15 cellular contexts compared by ENCODE assay signal in genomic region chr7:91628742-91629141, GRCh38.
DNase-seq lines count a peak whose midpoint lies in the region; ATAC-seq, FAIRE-seq and TF ChIP-seq lines count a peak whose summit lies in the region.
"Had no signal": no experiment of that assay in that cellular context is flagged by ENCODE, and none has a peak within 500 bp of the region (broad histone marks: within the 10 kb centered on the region; RNA-seq: fewer than 3 reads in every experiment).

No MANE protein-coding gene starts in this region.

- dilution Hi-C loops in keratinocyte (cut with MboI; ENCODE audit: extremely low pct_ligation_motif_present, low sequenced_read_pairs) = no loop called here

- no peaks in the 10 kb centered on the region for H3K9me1 ChIP-seq in keratinocyte (ENCODE audit: control insufficient read depth, extremely low read depth, insufficient read depth, low read length)

- no peak for FAIRE-seq in keratinocyte (lab: Jason Lieb, UNC)

- H3K27me3 ChIP-seq in BE2C (no peaks in the 10 kb centered on the region), keratinocyte (ENCODE audit: control insufficient read depth, extremely low read depth, insufficient read depth, low read length) (no peaks in the 10 kb centered on the region)

- no peak for TF ChIP-seq CTCF in BE2C (IDR thresholded peaks at IDR 0.05; ENCODE audit: low read depth, low read length)
- TF ChIP-seq CTCF in VCaP (conservative IDR thresholded peaks at IDR 0.05) = no peak
- no peak for TF ChIP-seq CTCF in keratinocyte (optimal IDR thresholded peaks at IDR 0.05 in 1 of 3, IDR thresholded peaks at IDR 0.05 in 1 of 3, conservative IDR thresholded peaks at IDR 0.05 in 1 of 3; ENCODE audit: extremely low read depth in 1 of 3, insufficient read depth in 2 of 3, low read length in 3 of 3)

- H3K27me3 Mint-ChIP-seq in activated CD8-positive, alpha-beta memory T cell treated with anti-CD3 and anti-CD28 coated beads, Interleukin-2, amount 10 ng/mL, durations not matched to agents 7 days and 5 days = no peaks in the 10 kb centered on the region
- H3K27me3 Mint-ChIP-seq: naive thymus-derived CD4-positive, alpha-beta T cell; T-cell had no signal

- H3K27ac ChIP-seq in VCaP = peak overlapping the region; percentile 88
- no peak overlapping the region for H3K27ac ChIP-seq in keratinocyte (ENCODE audit: control insufficient read depth, insufficient read depth, low read length)
- H3K27ac ChIP-seq: KMS-11 had no signal

- H3K79me2 ChIP-seq in keratinocyte (ENCODE audit: control insufficient read depth, insufficient read depth, low read length) = no peaks in the 10 kb centered on the region

- CTCF ChIA-PET in activated CD8-positive, alpha-beta memory T cell treated with anti-CD3 and anti-CD28 coated beads, Interleukin-2, amount 10 ng/mL, durations not matched to agents 7 days and 5 days (lab: Charles Lee) = interaction anchor here (0.7 kb wide), 1 partner anchor 60 kb away, joined by 3 read pairs; no protein-coding TSS in a partner anchor

- H3K4me1 ChIP-seq in BE2C = no peaks in the 10 kb centered on the region
- H3K4me1 ChIP-seq in keratinocyte (ENCODE audit: control insufficient read depth, extremely low read depth, insufficient read depth, low read length) = peaks cover 8% of the 10 kb centered on the region

- H3K4me2 ChIP-seq in keratinocyte (ENCODE audit: control insufficient read depth, extremely low read depth, insufficient read depth, low read depth, low read length) = peak overlapping the region; percentile 22
- H3K4me2 ChIP-seq: KMS-11 had no signal

- no peak overlapping the region for H3K27ac Mint-ChIP-seq in activated CD8-positive, alpha-beta memory T cell treated with anti-CD3 and anti-CD28 coated beads, Interleukin-2, amount 10 ng/mL, durations not matched to agents 7 days and 5 days
- H3K27ac Mint-ChIP-seq: naive thymus-derived CD4-positive, alpha-beta T cell; T-cell had no signal

- no peak overlapping the region for H3K4me3 Mint-ChIP-seq in activated CD8-positive, alpha-beta memory T cell treated with anti-CD3 and anti-CD28 coated beads, Interleukin-2, amount 10 ng/mL, durations not matched to agents 7 days and 5 days
- H3K4me3 Mint-ChIP-seq: naive thymus-derived CD4-positive, alpha-beta T cell; T-cell had no signal

- no peaks in the 10 kb centered on the region for H3K9me3 ChIP-seq in BE2C
- no peaks in the 10 kb centered on the region for H3K9me3 ChIP-seq in keratinocyte (ENCODE audit: control insufficient read depth, low read depth, low read length)

- H3K36me3 ChIP-seq in BE2C = no peaks in the 10 kb centered on the region
- no peaks in the 10 kb centered on the region for H3K36me3 ChIP-seq in keratinocyte (ENCODE audit: control insufficient read depth in 2 of 2, extremely low read depth in 1 of 2, insufficient read depth in 2 of 2, low read length in 2 of 2)

- no peaks in the 10 kb centered on the region for H3K4me1 Mint-ChIP-seq in activated CD8-positive, alpha-beta memory T cell treated with anti-CD3 and anti-CD28 coated beads, Interleukin-2, amount 10 ng/mL, durations not matched to agents 7 days and 5 days
- H3K4me1 Mint-ChIP-seq: T-cell had no signal

- no peak for ATAC-seq in activated CD8-positive, alpha-beta memory T cell treated with anti-CD3 and anti-CD28 coated beads, Interleukin-2, amount 10 ng/mL, durations not matched to agents 7 days and 5 days
- ATAC-seq in HG03139 (IDR thresholded peaks at IDR 0.05; ENCODE audit: unreplicated experiment) = no peak
- ATAC-seq: naive thymus-derived CD4-positive, alpha-beta T cell; Panc1; T-cell had no signal

- H3K4me3 ChIP-seq in BE2C (ENCODE audit: low read depth, low read length) (no peak overlapping the region), keratinocyte (ENCODE audit: control insufficient read depth in 2 of 3, extremely low read depth in 1 of 3, insufficient read depth in 2 of 3, low read depth in 1 of 3, low read length in 3 of 3) (no peak overlapping the region)

- peak overlapping the region; percentile 15 for H2AFZ ChIP-seq in keratinocyte (ENCODE audit: control insufficient read depth, low read length)

- peak; percentile 11 for DNase-seq in BE2C
- peak; percentile 41 for DNase-seq in LHCN-M2 (ENCODE audit: low read depth)
- no peak for DNase-seq in keratinocyte (ENCODE audit: low read depth, low spot score)
- DNase-seq in activated CD8-positive, alpha-beta memory T cell treated with anti-CD3 and anti-CD28 coated beads, Interleukin-2, amount 10 ng/mL, durations not matched to agents 7 days and 5 days = no peak
- DNase-seq in activated CD4-positive, alpha-beta T cell treated with anti-CD3 and anti-CD28 coated beads, Interleukin-2, amount 50 U/mL, for 48 hours = no peak
- DNase-seq in stimulated activated CD4-positive, alpha-beta T cell treated with anti-CD3 and anti-CD28 coated beads, Interleukin-4, amount 100 ng/mL, for 1 hour = no peak
- DNase-seq: activated CD8-positive, alpha-beta memory T cell treated with anti-CD3 and anti-CD28 coated beads, Interleukin-2, amount 50 U/mL, for 48 hours; activated naive CD4-positive, alpha-beta T cell treated with Interleukin-2 at 50 U/mL for 16 hours; naive thymus-derived CD4-positive, alpha-beta T cell; NCI-H1694; T-cell had no signal

- no peaks in the 10 kb centered on the region for H3K9me3 Mint-ChIP-seq in activated CD8-positive, alpha-beta memory T cell treated with anti-CD3 and anti-CD28 coated beads, Interleukin-2, amount 10 ng/mL, durations not matched to agents 7 days and 5 days (ENCODE audit: low read depth)

- no peaks in the 10 kb centered on the region for H3K36me3 Mint-ChIP-seq in activated CD8-positive, alpha-beta memory T cell treated with anti-CD3 and anti-CD28 coated beads, Interleukin-2, amount 10 ng/mL, durations not matched to agents 7 days and 5 days
- H3K36me3 Mint-ChIP-seq: T-cell had no signal

- no peak overlapping the region for H3K9ac ChIP-seq in keratinocyte (ENCODE audit: control insufficient read depth, extremely low read depth, insufficient read depth, low read length)
- H3K9ac ChIP-seq: KMS-11 had no signal

- no peaks in the 10 kb centered on the region for H4K20me1 ChIP-seq in keratinocyte (ENCODE audit: control insufficient read depth, extremely low read depth, insufficient read depth, low read length)

Comparison
In these comparisons a context has a peak if more than half of its experiments do, and no peak if none do; other contexts are left out.
1. DNase-seq: peak in BE2C (single experiment) and LHCN-M2 (single experiment); none in keratinocyte (single experiment), activated CD8-positive, alpha-beta memory T cell treated with anti-CD3 and anti-CD28 coated beads, Interleukin-2, amount 10 ng/mL, durations not matched to agents 7 days and 5 days (single experiment), activated CD4-positive, alpha-beta T cell treated with anti-CD3 and anti-CD28 coated beads, Interleukin-2, amount 50 U/mL, for 48 hours (0 of 2) and stimulated activated CD4-positive, alpha-beta T cell treated with anti-CD3 and anti-CD28 coated beads, Interleukin-4, amount 100 ng/mL, for 1 hour (single experiment).